1 cellular context compared by ENCODE assay signal in the genomic region with DNA sequence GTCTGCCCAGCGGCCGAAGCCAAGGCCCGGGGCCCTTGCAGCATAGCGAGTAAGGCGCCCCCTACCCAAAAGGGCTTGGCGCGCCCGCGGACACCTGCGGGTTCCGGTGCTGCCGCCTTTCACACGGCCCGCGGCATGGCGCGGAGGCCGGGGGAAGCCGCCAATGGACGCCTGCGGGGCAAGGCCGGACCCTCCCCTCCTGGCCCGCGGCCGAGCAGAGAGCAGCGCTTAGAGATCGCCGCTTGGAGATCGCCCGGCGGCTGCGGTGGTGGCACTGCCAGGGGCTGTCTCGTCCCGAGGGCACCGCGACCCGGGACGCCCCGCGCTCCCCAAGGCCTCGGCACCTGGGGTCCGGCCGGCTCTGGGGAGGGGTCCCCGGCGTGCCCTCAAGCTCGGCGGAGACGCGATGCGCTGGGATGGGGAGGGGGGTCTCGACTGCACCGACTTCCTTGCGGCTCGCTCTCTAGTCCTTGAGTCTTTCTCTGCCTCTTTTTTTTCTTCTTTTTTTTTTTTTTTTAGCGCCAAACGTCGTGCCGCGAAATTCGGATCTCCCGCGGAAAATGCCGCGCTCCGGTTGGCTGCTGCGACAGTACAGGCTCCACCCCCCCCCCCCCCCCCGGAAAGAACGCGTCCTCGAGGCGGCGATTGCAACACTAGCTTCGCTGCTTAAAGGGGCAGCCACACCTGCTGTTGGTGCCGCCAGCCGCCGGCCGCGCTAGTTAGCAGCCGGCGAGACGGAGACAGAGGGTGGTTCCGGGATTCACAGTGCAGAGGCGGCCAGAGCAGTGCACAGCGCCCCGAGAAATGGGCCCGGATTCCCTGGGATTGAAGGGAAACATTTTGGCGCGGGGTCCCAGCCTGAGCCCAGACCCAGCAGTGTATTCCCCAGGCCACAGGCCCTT.
TF ChIP-seq lines count a peak whose summit lies in the region.

Gene E2F2 (minus strand): TSS at position 484 of the 902 bp plus-strand sequence. CDS start 440 bp downstream, at position 44.

TF ChIP-seq in HCT116, 20 proteins besides CTCF, POLR2A, EP300 and RAD21 (continued from another document):
- TF ChIP-seq, protein P1, sequence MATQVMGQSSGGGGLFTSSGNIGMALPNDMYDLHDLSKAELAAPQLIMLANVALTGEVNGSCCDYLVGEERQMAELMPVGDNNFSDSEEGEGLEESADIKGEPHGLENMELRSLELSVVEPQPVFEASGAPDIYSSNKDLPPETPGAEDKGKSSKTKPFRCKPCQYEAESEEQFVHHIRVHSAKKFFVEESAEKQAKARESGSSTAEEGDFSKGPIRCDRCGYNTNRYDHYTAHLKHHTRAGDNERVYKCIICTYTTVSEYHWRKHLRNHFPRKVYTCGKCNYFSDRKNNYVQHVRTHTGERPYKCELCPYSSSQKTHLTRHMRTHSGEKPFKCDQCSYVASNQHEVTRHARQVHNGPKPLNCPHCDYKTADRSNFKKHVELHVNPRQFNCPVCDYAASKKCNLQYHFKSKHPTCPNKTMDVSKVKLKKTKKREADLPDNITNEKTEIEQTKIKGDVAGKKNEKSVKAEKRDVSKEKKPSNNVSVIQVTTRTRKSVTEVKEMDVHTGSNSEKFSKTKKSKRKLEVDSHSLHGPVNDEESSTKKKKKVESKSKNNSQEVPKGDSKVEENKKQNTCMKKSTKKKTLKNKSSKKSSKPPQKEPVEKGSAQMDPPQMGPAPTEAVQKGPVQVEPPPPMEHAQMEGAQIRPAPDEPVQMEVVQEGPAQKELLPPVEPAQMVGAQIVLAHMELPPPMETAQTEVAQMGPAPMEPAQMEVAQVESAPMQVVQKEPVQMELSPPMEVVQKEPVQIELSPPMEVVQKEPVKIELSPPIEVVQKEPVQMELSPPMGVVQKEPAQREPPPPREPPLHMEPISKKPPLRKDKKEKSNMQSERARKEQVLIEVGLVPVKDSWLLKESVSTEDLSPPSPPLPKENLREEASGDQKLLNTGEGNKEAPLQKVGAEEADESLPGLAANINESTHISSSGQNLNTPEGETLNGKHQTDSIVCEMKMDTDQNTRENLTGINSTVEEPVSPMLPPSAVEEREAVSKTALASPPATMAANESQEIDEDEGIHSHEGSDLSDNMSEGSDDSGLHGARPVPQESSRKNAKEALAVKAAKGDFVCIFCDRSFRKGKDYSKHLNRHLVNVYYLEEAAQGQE (IDR thresholded peaks at IDR 0.05; ENCODE audit: low read depth), result no peak
- TF ChIP-seq FOSL1 (IDR thresholded peaks at IDR 0.05; ENCODE audit: low read depth) (no peak), EGR1 (IDR thresholded peaks at IDR 0.05; ENCODE audit: low read depth) (no peak), ELF1 (IDR thresholded peaks at IDR 0.05; ENCODE audit: borderline replicate concordance, low read depth) (no peak; the same call in 1 of the 2 replicates), ZNF274 (IDR thresholded peaks at IDR 0.05; ENCODE audit: low read depth, low read length) (no peak), CBX3 (IDR thresholded peaks at IDR 0.05; ENCODE audit: low read depth) (no peak), JUND (IDR thresholded peaks at IDR 0.05) (no peak), SP1 (IDR thresholded peaks at IDR 0.05; ENCODE audit: low read depth) (peak; percentile 89), EZH2phosphoT487 (IDR thresholded peaks at IDR 0.05; ENCODE audit: borderline replicate concordance) (no peak)
- TF ChIP-seq, protein P2, sequence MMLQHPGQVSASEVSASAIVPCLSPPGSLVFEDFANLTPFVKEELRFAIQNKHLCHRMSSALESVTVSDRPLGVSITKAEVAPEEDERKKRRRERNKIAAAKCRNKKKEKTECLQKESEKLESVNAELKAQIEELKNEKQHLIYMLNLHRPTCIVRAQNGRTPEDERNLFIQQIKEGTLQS (IDR thresholded peaks at IDR 0.05), result no peak
TF ChIP-seq in HCT116: peak in this region for 7.
